ENCODE assay signal across 8 cellular contexts in genomic region chr16:21517263-21517662, GRCh38.
DNase-seq lines count a peak whose midpoint lies in the region; ATAC-seq and TF ChIP-seq lines count a peak whose summit lies in the region.
"Not testable (repeated sequence)": the region's sequence is repeated elsewhere in the genome, so short reads cannot be mapped to it uniquely, and the experiment has no call there.

No MANE protein-coding gene starts in this region.

- H3K79me2 ChIP-seq in neural progenitor cell (ENCODE audit: low read depth) = peaks cover 78% of the 10 kb centered on the region

- H3K9me3 Mint-ChIP-seq in activated naive CD4-positive, alpha-beta T cell treated with anti-CD3 and anti-CD28 coated beads, Interleukin-2, amount 50 U/mL, for 72 hours; neural progenitor cell: not testable (repeated sequence)

- H3K9ac ChIP-seq in neural progenitor cell = not testable (repeated sequence)

- H3K27ac Mint-ChIP-seq in activated naive CD4-positive, alpha-beta T cell treated with anti-CD3 and anti-CD28 coated beads, Interleukin-2, amount 50 U/mL, for 72 hours = peak overlapping the region; percentile 90 to 99
- not testable (repeated sequence) for H3K27ac Mint-ChIP-seq in neural progenitor cell

- not testable (repeated sequence) for H3K36me3 ChIP-seq in neural progenitor cell, transverse colon

- H3K27ac ChIP-seq in HL-60 (replicated peaks); neural progenitor cell: not testable (repeated sequence)
- H3K27ac ChIP-seq in RWPE1 (peak overlapping the region; percentile 93), transverse colon (peak overlapping the region; percentile 70 to 99 (median 93))

- WGBS in transverse colon (ENCODE audit: low coverage in 1 of 2), 2 donors = 58 to 62% methylated on average over 5 to 9 of the region's 10 CpGs

- H3K9me3 ChIP-seq in neural progenitor cell (ENCODE audit: low read depth); transverse colon: not testable (repeated sequence)

- CTCF ChIA-PET in RWPE1 (lab: Yijun Ruan, JAX) = not testable (repeated sequence)

- H3K27me3 Mint-ChIP-seq in neural progenitor cell (ENCODE audit: insufficient read depth, low read depth) = not testable (repeated sequence)

- not testable (repeated sequence) for TF ChIP-seq CTCF in HL-60 (IDR thresholded peaks at IDR 0.05; ENCODE audit: insufficient read depth, low read length); RWPE1 (conservative IDR thresholded peaks at IDR 0.05; ENCODE audit: low read depth); foreskin fibroblast (IDR thresholded peaks at IDR 0.05; ENCODE audit: low read depth, low read length); neural progenitor cell (IDR thresholded peaks at IDR 0.05); transverse colon (IDR thresholded peaks at IDR 0.05)

- H3K4me3 ChIP-seq in HL-60 (replicated peaks; ENCODE audit: insufficient read depth, low read length) (peak overlapping the region; percentile 37), foreskin fibroblast (ENCODE audit: low read depth in 1 of 2, low read length in 2 of 2) (peak overlapping the region; percentile 15 to 29), neural progenitor cell (peak overlapping the region; percentile 4), transverse colon (peak overlapping the region in 1 of 4 donors; percentile 27)

- not testable (repeated sequence) for H2AFZ ChIP-seq in neural progenitor cell (replicated peaks)

- H3K4me1 Mint-ChIP-seq in neural progenitor cell = peaks cover 55% of the 10 kb centered on the region

- TF ChIP-seq EP300 in transverse colon (IDR thresholded peaks at IDR 0.05; ENCODE audit: low read depth) = not testable (repeated sequence)

- POLR2A ChIA-PET in RWPE1 (lab: Yijun Ruan, JAX; ENCODE audit: low non-redundant PET) = not testable (repeated sequence)

- peak overlapping the region; percentile 63 for H3K4me2 ChIP-seq in neural progenitor cell

- H3K27me3 ChIP-seq in HL-60 (ENCODE audit: insufficient read depth, poor library complexity, severe bottlenecking); neural progenitor cell; transverse colon: not testable (repeated sequence)

- intact Hi-C loops in transverse colon (cut with DNase I; ENCODE audit: low total_unique reads) = not testable (repeated sequence)

- not testable (repeated sequence) for TF ChIP-seq POLR2A in transverse colon (IDR thresholded peaks at IDR 0.05)

- H3K4me1 ChIP-seq in neural progenitor cell (peaks cover 32% of the 10 kb centered on the region), transverse colon (peaks cover 29 to 62% (median 37%) of the 10 kb centered on the region in 4 donors)

- peaks cover 70% of the 10 kb centered on the region for H4K20me1 ChIP-seq in neural progenitor cell (ENCODE audit: low read depth)

- in situ Hi-C loops in G401 (cut with HindIII; ENCODE audit: low sequenced_read_pairs); transverse colon (cut with MboI; ENCODE audit: low pct_ligation_motif_present in 1 of 4, low pct_unique_long_range_greater_than_20kb in 1 of 4, low sequenced_read_pairs in 3 of 4): not testable (repeated sequence)

- peak; percentile 26 for DNase-seq in G401 (ENCODE audit: low spot score)
- peak in 1 of 2 experiments; percentile 8 for DNase-seq in HL-60 (ENCODE audit: low read depth in 1 of 2, low spot score in 1 of 2)
- not testable (repeated sequence) for DNase-seq in RWPE1 (ENCODE audit: low spot score); activated naive CD4-positive, alpha-beta T cell treated with anti-CD3 and anti-CD28 coated beads, Interleukin-2, amount 50 U/mL, for 72 hours (ENCODE audit: low spot score in 2 of 2); foreskin fibroblast; neural progenitor cell (ENCODE audit: low spot score)
- peak; percentile 24 for DNase-seq in transverse colon

- H3K4me3 Mint-ChIP-seq in neural progenitor cell = peak overlapping the region; percentile 72

- ATAC-seq in GM21723 (IDR thresholded peaks at IDR 0.05; ENCODE audit: unreplicated experiment) = peak; percentile 22
- ATAC-seq in activated naive CD4-positive, alpha-beta T cell treated with anti-CD3 and anti-CD28 coated beads, Interleukin-2, amount 50 U/mL, for 72 hours = not testable (repeated sequence)

- H3K36me3 Mint-ChIP-seq in activated naive CD4-positive, alpha-beta T cell treated with anti-CD3 and anti-CD28 coated beads, Interleukin-2, amount 50 U/mL, for 72 hours = peaks cover 21 to 33% of the 10 kb centered on the region in 2 donors
- H3K36me3 Mint-ChIP-seq in neural progenitor cell = peaks cover 10% of the 10 kb centered on the region

- H3F3A ChIP-seq in neural progenitor cell (ENCODE audit: low read depth) = peaks cover 15% of the 10 kb centered on the region
